Comparison of ENCODE assay signal across 1 cellular context in the genomic region with DNA sequence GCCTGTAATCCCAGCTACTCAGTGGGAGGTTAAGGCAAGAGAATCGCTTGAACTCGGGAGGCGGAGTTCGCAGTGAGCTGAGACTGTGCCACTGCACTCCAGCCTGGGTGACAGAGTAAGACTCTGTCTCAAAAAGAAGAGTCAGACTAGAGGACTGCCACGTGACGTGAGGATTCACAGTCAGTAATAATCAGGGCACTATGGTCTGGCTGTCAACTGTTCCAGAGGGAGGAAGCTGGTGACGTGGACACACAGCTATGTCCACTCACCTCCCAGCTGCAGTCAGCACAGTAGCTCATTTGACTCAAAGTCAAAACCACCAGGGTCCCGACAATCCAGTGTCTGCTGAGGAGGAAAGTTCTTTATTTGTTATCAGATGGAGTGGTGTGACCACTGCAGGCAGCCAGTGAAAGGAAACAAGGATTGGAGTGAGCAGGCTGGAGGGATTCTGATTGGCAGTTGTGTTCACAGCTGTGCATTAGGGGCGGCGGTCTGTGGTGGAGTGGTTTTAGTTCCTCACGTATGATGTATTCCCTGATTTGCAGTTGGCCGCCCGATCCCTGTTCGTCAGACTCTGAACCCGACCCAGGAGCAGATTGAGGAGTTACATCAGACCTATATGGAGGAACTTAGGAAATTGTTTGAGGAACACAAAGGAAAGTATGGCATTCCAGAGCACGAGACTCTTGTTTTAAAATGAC.
TF ChIP-seq lines count a peak whose summit lies in the region.

No MANE protein-coding gene starts in this region.

TF ChIP-seq in HepG2, 621 proteins besides CTCF, POLR2A, EP300 and RAD21 (continued from another document and continues in another):
- TF ChIP-seq, protein P1, sequence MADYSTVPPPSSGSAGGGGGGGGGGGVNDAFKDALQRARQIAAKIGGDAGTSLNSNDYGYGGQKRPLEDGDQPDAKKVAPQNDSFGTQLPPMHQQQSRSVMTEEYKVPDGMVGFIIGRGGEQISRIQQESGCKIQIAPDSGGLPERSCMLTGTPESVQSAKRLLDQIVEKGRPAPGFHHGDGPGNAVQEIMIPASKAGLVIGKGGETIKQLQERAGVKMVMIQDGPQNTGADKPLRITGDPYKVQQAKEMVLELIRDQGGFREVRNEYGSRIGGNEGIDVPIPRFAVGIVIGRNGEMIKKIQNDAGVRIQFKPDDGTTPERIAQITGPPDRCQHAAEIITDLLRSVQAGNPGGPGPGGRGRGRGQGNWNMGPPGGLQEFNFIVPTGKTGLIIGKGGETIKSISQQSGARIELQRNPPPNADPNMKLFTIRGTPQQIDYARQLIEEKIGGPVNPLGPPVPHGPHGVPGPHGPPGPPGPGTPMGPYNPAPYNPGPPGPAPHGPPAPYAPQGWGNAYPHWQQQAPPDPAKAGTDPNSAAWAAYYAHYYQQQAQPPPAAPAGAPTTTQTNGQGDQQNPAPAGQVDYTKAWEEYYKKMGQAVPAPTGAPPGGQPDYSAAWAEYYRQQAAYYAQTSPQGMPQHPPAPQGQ (CRISPR knock-in tag; IDR thresholded peaks at IDR 0.05; ENCODE audit: borderline replicate concordance), result 0 out of 2 replicates have a peak, but pooled peaks have one; percentile 56
- TF ChIP-seq, protein P2, sequence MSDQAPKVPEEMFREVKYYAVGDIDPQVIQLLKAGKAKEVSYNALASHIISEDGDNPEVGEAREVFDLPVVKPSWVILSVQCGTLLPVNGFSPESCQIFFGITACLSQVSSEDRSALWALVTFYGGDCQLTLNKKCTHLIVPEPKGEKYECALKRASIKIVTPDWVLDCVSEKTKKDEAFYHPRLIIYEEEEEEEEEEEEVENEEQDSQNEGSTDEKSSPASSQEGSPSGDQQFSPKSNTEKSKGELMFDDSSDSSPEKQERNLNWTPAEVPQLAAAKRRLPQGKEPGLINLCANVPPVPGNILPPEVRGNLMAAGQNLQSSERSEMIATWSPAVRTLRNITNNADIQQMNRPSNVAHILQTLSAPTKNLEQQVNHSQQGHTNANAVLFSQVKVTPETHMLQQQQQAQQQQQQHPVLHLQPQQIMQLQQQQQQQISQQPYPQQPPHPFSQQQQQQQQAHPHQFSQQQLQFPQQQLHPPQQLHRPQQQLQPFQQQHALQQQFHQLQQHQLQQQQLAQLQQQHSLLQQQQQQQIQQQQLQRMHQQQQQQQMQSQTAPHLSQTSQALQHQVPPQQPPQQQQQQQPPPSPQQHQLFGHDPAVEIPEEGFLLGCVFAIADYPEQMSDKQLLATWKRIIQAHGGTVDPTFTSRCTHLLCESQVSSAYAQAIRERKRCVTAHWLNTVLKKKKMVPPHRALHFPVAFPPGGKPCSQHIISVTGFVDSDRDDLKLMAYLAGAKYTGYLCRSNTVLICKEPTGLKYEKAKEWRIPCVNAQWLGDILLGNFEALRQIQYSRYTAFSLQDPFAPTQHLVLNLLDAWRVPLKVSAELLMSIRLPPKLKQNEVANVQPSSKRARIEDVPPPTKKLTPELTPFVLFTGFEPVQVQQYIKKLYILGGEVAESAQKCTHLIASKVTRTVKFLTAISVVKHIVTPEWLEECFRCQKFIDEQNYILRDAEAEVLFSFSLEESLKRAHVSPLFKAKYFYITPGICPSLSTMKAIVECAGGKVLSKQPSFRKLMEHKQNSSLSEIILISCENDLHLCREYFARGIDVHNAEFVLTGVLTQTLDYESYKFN (CRISPR knock-in tag; conservative IDR thresholded peaks at IDR 0.05), result peak; percentile 88
- peak; percentile 97; the same call in 1 of the 2 replicates for TF ChIP-seq ZNF766 (CRISPR knock-in tag; IDR thresholded peaks at IDR 0.05; ENCODE audit: borderline replicate concordance)
- TF ChIP-seq NFIC (IDR thresholded peaks at IDR 0.05; ENCODE audit: low read length), result no peak; the same call in none of the 2 replicates
- no peak for TF ChIP-seq POLR2AphosphoS2 (IDR thresholded peaks at IDR 0.05; ENCODE audit: low read depth, low read length)
- no peak for TF ChIP-seq ARID2 (CRISPR knock-in tag; IDR thresholded peaks at IDR 0.05; ENCODE audit: borderline replicate concordance)
- TF ChIP-seq IKZF1 (IDR thresholded peaks at IDR 0.05), result no peak
- peak; percentile 32; the same call in 1 of the 2 replicates for TF ChIP-seq RBFOX2 (IDR thresholded peaks at IDR 0.05; ENCODE audit: low read depth, low read length)
- peak; percentile 37 for TF ChIP-seq ZNF629 (CRISPR knock-in tag; conservative IDR thresholded peaks at IDR 0.05)
- TF ChIP-seq ZNF564 (CRISPR knock-in tag; IDR thresholded peaks at IDR 0.05), result peak; percentile 82; the same call in 1 of the 2 replicates
- TF ChIP-seq ARNT2 (CRISPR knock-in tag; IDR thresholded peaks at IDR 0.05; ENCODE audit: low read depth), result peak; percentile 78
- TF ChIP-seq KLF6 (CRISPR knock-in tag; IDR thresholded peaks at IDR 0.05), result peak; percentile 75
- peak; percentile 87; the same call in 1 of the 2 replicates for TF ChIP-seq ZNF788 (CRISPR knock-in tag; IDR thresholded peaks at IDR 0.05; ENCODE audit: borderline replicate concordance)
- no peak for TF ChIP-seq ZNF660 (CRISPR knock-in tag; IDR thresholded peaks at IDR 0.05; ENCODE audit: borderline replicate concordance, low read depth)
- TF ChIP-seq ZFP91 (CRISPR knock-in tag; IDR thresholded peaks at IDR 0.05; ENCODE audit: borderline replicate concordance), result peak; percentile 81; the same call in 1 of the 2 replicates
- TF ChIP-seq NPAS2 (CRISPR knock-in tag; IDR thresholded peaks at IDR 0.05; ENCODE audit: borderline replicate concordance), result peak; percentile 86; the same call in 1 of the 2 replicates
- TF ChIP-seq, protein P3, sequence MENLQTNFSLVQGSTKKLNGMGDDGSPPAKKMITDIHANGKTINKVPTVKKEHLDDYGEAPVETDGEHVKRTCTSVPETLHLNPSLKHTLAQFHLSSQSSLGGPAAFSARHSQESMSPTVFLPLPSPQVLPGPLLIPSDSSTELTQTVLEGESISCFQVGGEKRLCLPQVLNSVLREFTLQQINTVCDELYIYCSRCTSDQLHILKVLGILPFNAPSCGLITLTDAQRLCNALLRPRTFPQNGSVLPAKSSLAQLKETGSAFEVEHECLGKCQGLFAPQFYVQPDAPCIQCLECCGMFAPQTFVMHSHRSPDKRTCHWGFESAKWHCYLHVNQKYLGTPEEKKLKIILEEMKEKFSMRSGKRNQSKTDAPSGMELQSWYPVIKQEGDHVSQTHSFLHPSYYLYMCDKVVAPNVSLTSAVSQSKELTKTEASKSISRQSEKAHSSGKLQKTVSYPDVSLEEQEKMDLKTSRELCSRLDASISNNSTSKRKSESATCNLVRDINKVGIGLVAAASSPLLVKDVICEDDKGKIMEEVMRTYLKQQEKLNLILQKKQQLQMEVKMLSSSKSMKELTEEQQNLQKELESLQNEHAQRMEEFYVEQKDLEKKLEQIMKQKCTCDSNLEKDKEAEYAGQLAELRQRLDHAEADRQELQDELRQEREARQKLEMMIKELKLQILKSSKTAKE (CRISPR knock-in tag; IDR thresholded peaks at IDR 0.05; ENCODE audit: borderline replicate concordance), result peak; percentile 88
- peak; percentile 83; the same call in 1 of the 2 replicates for TF ChIP-seq ZMYM3 (CRISPR knock-in tag; IDR thresholded peaks at IDR 0.05)
- peak; percentile 14; the same call in 1 of the 2 replicates for TF ChIP-seq GTF2F1 (IDR thresholded peaks at IDR 0.05; ENCODE audit: low read length)
- TF ChIP-seq ZNF333 (CRISPR knock-in tag; IDR thresholded peaks at IDR 0.05; ENCODE audit: borderline replicate concordance), result 0 out of 2 replicates have a peak, but pooled peaks have one; percentile 60
- peak; percentile 72; the same call in 1 of the 2 replicates for TF ChIP-seq ZNF136 (CRISPR knock-in tag; IDR thresholded peaks at IDR 0.05; ENCODE audit: low read depth)
- no peak for TF ChIP-seq ZNF713 (CRISPR knock-in tag; IDR thresholded peaks at IDR 0.05)
- TF ChIP-seq TBP (CRISPR knock-in tag; IDR thresholded peaks at IDR 0.05), result 0 out of 2 replicates have a peak, but pooled peaks have one; percentile 68
- peak; percentile 84; the same call in 1 of the 2 replicates for TF ChIP-seq KAT8 (CRISPR knock-in tag; IDR thresholded peaks at IDR 0.05)
- peak; percentile 61; the same call in 1 of the 2 replicates for TF ChIP-seq ZNF263 (CRISPR knock-in tag; IDR thresholded peaks at IDR 0.05)
- no peak for TF ChIP-seq ZNF180 (CRISPR knock-in tag; IDR thresholded peaks at IDR 0.05; ENCODE audit: borderline replicate concordance, low read depth)
- peak; percentile 61 for TF ChIP-seq SP140L (CRISPR knock-in tag; IDR thresholded peaks at IDR 0.05; ENCODE audit: borderline replicate concordance)
- peak; percentile 72; the same call in 1 of the 2 replicates for TF ChIP-seq YEATS2 (CRISPR knock-in tag; IDR thresholded peaks at IDR 0.05; ENCODE audit: borderline replicate concordance)
- TF ChIP-seq TOE1 (CRISPR knock-in tag; IDR thresholded peaks at IDR 0.05), result no peak
- no peak for TF ChIP-seq ZC3H4 (CRISPR knock-in tag; IDR thresholded peaks at IDR 0.05; ENCODE audit: borderline replicate concordance)
- TF ChIP-seq, protein P4, sequence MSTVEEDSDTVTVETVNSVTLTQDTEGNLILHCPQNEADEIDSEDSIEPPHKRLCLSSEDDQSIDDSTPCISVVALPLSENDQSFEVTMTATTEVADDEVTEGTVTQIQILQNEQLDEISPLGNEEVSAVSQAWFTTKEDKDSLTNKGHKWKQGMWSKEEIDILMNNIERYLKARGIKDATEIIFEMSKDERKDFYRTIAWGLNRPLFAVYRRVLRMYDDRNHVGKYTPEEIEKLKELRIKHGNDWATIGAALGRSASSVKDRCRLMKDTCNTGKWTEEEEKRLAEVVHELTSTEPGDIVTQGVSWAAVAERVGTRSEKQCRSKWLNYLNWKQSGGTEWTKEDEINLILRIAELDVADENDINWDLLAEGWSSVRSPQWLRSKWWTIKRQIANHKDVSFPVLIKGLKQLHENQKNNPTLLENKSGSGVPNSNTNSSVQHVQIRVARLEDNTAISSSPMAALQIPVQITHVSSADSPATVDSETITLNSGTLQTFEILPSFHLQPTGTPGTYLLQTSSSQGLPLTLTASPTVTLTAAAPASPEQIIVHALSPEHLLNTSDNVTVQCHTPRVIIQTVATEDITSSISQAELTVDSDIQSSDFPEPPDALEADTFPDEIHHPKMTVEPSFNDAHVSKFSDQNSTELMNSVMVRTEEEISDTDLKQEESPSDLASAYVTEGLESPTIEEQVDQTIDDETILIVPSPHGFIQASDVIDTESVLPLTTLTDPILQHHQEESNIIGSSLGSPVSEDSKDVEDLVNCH (CRISPR knock-in tag; IDR thresholded peaks at IDR 0.05), result no peak
- TF ChIP-seq IKZF4 (CRISPR knock-in tag; IDR thresholded peaks at IDR 0.05; ENCODE audit: borderline replicate concordance, low read depth, not compliant biosample characterization), result no peak
- TF ChIP-seq CBX1 (IDR thresholded peaks at IDR 0.05; ENCODE audit: low read depth), result peak; percentile 82
- no peak for TF ChIP-seq ZNF260 (CRISPR knock-in tag; IDR thresholded peaks at IDR 0.05; ENCODE audit: borderline replicate concordance, low read depth)
- no peak for TF ChIP-seq ZNF20 (CRISPR knock-in tag; IDR thresholded peaks at IDR 0.05)
- no peak; the same call in 1 of the 2 replicates for TF ChIP-seq KLF11 (CRISPR knock-in tag; IDR thresholded peaks at IDR 0.05)
- TF ChIP-seq ZNF674 (CRISPR knock-in tag; IDR thresholded peaks at IDR 0.05; ENCODE audit: low read depth), result no peak
- TF ChIP-seq ZNF326 (CRISPR knock-in tag; IDR thresholded peaks at IDR 0.05; ENCODE audit: borderline replicate concordance), result no peak
- TF ChIP-seq ZNF275 (CRISPR knock-in tag; IDR thresholded peaks at IDR 0.05; ENCODE audit: borderline replicate concordance), result peak; percentile 99
- TF ChIP-seq TERF1 (CRISPR knock-in tag; IDR thresholded peaks at IDR 0.05), result no peak
- TF ChIP-seq YY1 (IDR thresholded peaks at IDR 0.05; ENCODE audit: insufficient read depth, insufficient replicate concordance, low read depth, low read length), result peak; percentile 30
- TF ChIP-seq SNAPC2 (CRISPR knock-in tag; IDR thresholded peaks at IDR 0.05), result no peak
- no peak for TF ChIP-seq ZNF446 (CRISPR knock-in tag; IDR thresholded peaks at IDR 0.05)
